ENCODE assay signal across 9 cellular contexts in genomic region chr1:27429029-27429425, GRCh38. TPM values are rescaled to one million over a fixed set of nuclear protein-coding genes. Genes with fewer than 3 reads are reported as not detected.
DNase-seq lines count a peak whose midpoint lies in the region; ATAC-seq and TF ChIP-seq lines count a peak whose summit lies in the region.
"Had no signal": no experiment of that assay in that cellular context is flagged by ENCODE, and none has a peak within 500 bp of the region (broad histone marks: within the 10 kb centered on the region; RNA-seq: fewer than 3 reads in every experiment).

No MANE protein-coding gene starts in this region.

- H3K27me3 Mint-ChIP-seq in HFFc6 (ENCODE audit: insufficient read depth) = no peaks in the 10 kb centered on the region

- peaks cover 78% of the 10 kb centered on the region for H3K79me2 ChIP-seq in hepatocyte
- peaks cover 70% of the 10 kb centered on the region for H3K79me2 ChIP-seq in smooth muscle cell (ENCODE audit: low read depth)

- peak overlapping the region; percentile 89; the same call in 1 of the 2 replicates for H3K27ac Mint-ChIP-seq in HFFc6
- H3K27ac Mint-ChIP-seq in activated naive CD4-positive, alpha-beta T cell treated with anti-CD3 and anti-CD28 coated beads, Interleukin-2, amount 50 U/mL, for 72 hours = peak overlapping the region; percentile 82 to 97

- CTCF ChIA-PET in HEK293T (lab: Yijun Ruan, JAX) = no interaction called here

- no peak for TF ChIP-seq CTCF in HFFc6 (IDR thresholded peaks at IDR 0.05)
- TF ChIP-seq CTCF in hepatocyte (IDR thresholded peaks at IDR 0.05; ENCODE audit: poor library complexity) = no peak
- no peak for TF ChIP-seq CTCF in smooth muscle cell (IDR thresholded peaks at IDR 0.05; ENCODE audit: borderline replicate concordance, insufficient read depth, poor library complexity, severe bottlenecking)

- peak overlapping the region; percentile 64 for H3K4me2 ChIP-seq in hepatocyte
- no peak overlapping the region for H3K4me2 ChIP-seq in smooth muscle cell

- peaks cover 38% of the 10 kb centered on the region for H3K4me1 ChIP-seq in hepatocyte (ENCODE audit: insufficient read depth)
- H3K4me1 ChIP-seq in smooth muscle cell (ENCODE audit: low read depth) = peaks cover 9% of the 10 kb centered on the region

- H2AFZ ChIP-seq in hepatocyte (no peak overlapping the region), smooth muscle cell (ENCODE audit: low read depth) (no peak overlapping the region)

- H3K9me3 ChIP-seq in hepatocyte (ENCODE audit: low read depth) = no peaks in the 10 kb centered on the region
- H3K9me3 ChIP-seq in smooth muscle cell (replicated peaks; ENCODE audit: low read depth) = no peaks in the 10 kb centered on the region

- no peaks in the 10 kb centered on the region for H3F3A ChIP-seq in smooth muscle cell (ENCODE audit: low read depth)

- H3K36me3 Mint-ChIP-seq in HFFc6 (ENCODE audit: low read depth) = no peaks in the 10 kb centered on the region
- H3K36me3 Mint-ChIP-seq in activated naive CD4-positive, alpha-beta T cell treated with anti-CD3 and anti-CD28 coated beads, Interleukin-2, amount 50 U/mL, for 72 hours = peaks cover 0 to 20% of the 10 kb centered on the region in 2 donors

- peak; percentile 23 to 38 for ATAC-seq in activated naive CD4-positive, alpha-beta T cell treated with anti-CD3 and anti-CD28 coated beads, Interleukin-2, amount 50 U/mL, for 72 hours
- no peak for ATAC-seq in GM21447 (IDR thresholded peaks at IDR 0.05; ENCODE audit: unreplicated experiment)

- H3K27ac ChIP-seq in hepatocyte (peak overlapping the region; percentile 76), smooth muscle cell (ENCODE audit: low read depth) (peak overlapping the region; percentile 71)

- H3K4me3 ChIP-seq in hepatocyte (no peak overlapping the region), smooth muscle cell (no peak overlapping the region)

- H4K20me1 ChIP-seq in hepatocyte (ENCODE audit: insufficient read depth, poor library complexity, severe bottlenecking) = peaks cover 23% of the 10 kb centered on the region
- H4K20me1 ChIP-seq in smooth muscle cell (ENCODE audit: low read depth) = peaks cover 85% of the 10 kb centered on the region

- H3K9ac ChIP-seq in smooth muscle cell (ENCODE audit: low read depth) = no peak overlapping the region

- peaks cover 45% of the 10 kb centered on the region for H3K4me1 Mint-ChIP-seq in HFFc6 (ENCODE audit: low read depth)

- H3K9me3 Mint-ChIP-seq in HFFc6 = no peaks in the 10 kb centered on the region
- no peaks in the 10 kb centered on the region for H3K9me3 Mint-ChIP-seq in activated naive CD4-positive, alpha-beta T cell treated with anti-CD3 and anti-CD28 coated beads, Interleukin-2, amount 50 U/mL, for 72 hours

- DNase-seq in HFFc6 (no peak), hepatocyte (ENCODE audit: low spot score) (no peak), smooth muscle cell (lab: John Stamatoyannopoulos, UW; ENCODE audit: unreplicated experiment) (no peak), HEK293T (ENCODE audit: extremely low spot score) (no peak), 8988T (no peak), NCI-H1694 treated with DMSO at 0.1 percent for 48 hours (lab: John Stamatoyannopoulos, UW) (no peak)
- no peak for DNase-seq in activated naive CD4-positive, alpha-beta T cell treated with anti-CD3 and anti-CD28 coated beads, Interleukin-2, amount 50 U/mL, for 72 hours (ENCODE audit: low spot score in 2 of 2)

- 43% methylated on average over 2 of the region's 2 CpGs for WGBS in hepatocyte (ENCODE audit: low lambda C conversion rate, missing lambda C conversion rate)
- 45% methylated on average over 2 of the region's 2 CpGs for WGBS in smooth muscle cell (ENCODE audit: low lambda C conversion rate)

- no peaks in the 10 kb centered on the region for H3K9me2 ChIP-seq in hepatocyte (replicated peaks; ENCODE audit: insufficient read depth)

- H3K27me3 ChIP-seq in hepatocyte (no peaks in the 10 kb centered on the region), smooth muscle cell (ENCODE audit: low read depth) (no peaks in the 10 kb centered on the region)

- POLR2A ChIA-PET in HEK293T (lab: Yijun Ruan, JAX) = interaction anchor here (0.6 kb wide), 1 partner anchor 171 kb away, joined by 3 read pairs; no protein-coding TSS in a partner anchor

- H3K36me3 ChIP-seq in hepatocyte (replicated peaks; ENCODE audit: insufficient read depth, low read depth) (no peaks in the 10 kb centered on the region), smooth muscle cell (ENCODE audit: low read depth) (no peaks in the 10 kb centered on the region)

- H3K4me3 Mint-ChIP-seq in HFFc6 = peak overlapping the region; percentile 74

TF ChIP-seq in HEK293T, 16 proteins besides CTCF, POLR2A, EP300 and RAD21:
- no peak for TF ChIP-seq TARDBP (IDR thresholded peaks at IDR 0.05)
- no peak for TF ChIP-seq NFRKB (IDR thresholded peaks at IDR 0.05)
- no peak for TF ChIP-seq BHLHE40 (IDR thresholded peaks at IDR 0.05; ENCODE audit: borderline replicate concordance)
- no peak for TF ChIP-seq CTBP1 (IDR thresholded peaks at IDR 0.05; ENCODE audit: borderline replicate concordance)
- TF ChIP-seq LEF1 (IDR thresholded peaks at IDR 0.05; ENCODE audit: borderline replicate concordance) = no peak
- TF ChIP-seq PKNOX1 (IDR thresholded peaks at IDR 0.05) = no peak
- TF ChIP-seq FOXK2 (IDR thresholded peaks at IDR 0.05) = no peak
- TF ChIP-seq HDGF (IDR thresholded peaks at IDR 0.05; ENCODE audit: borderline replicate concordance) = no peak
- no peak for TF ChIP-seq FOXM1 (IDR thresholded peaks at IDR 0.05; ENCODE audit: borderline replicate concordance)
- no peak for TF ChIP-seq ARNT (IDR thresholded peaks at IDR 0.05)
- TF ChIP-seq L3MBTL2 (conservative IDR thresholded peaks at IDR 0.05) = no peak
- TF ChIP-seq SUZ12 (IDR thresholded peaks at IDR 0.05) = no peak

RNA-seq across cellular contexts. Expression of gene GPR3, which starts 36.6 kb away (rescaled TPM):
- 1 to 10 TPM; 2.3 to 3.3 (median 2.9) TPM for total RNA-seq in HFFc6 (2021; fragmentation: NEBNext Ultra II Directional; extraction: Animal tissue kit (Norgen Biotek cat#: 25700))
- under 1 TPM; 0.25 to 0.72 TPM for total RNA-seq in activated naive CD4-positive, alpha-beta T cell treated with anti-CD3 and anti-CD28 coated beads, Interleukin-2, amount 50 U/mL, for 72 hours
- total RNA-seq in hepatocyte (0.32 and 0.47 TPM in 2 replicates), smooth muscle cell (2.7 and 3.9 TPM in 2 replicates)
- polyA plus RNA-seq in hepatocyte (1.5 and 2.2 TPM in 2 replicates), smooth muscle cell (3.9 and 4.0 TPM in 2 replicates)

RNA-seq across cellular contexts. Expression of gene CD164L2, which starts 45.9 kb away (rescaled TPM):
- total RNA-seq in HFFc6 (2021; fragmentation: NEBNext Ultra II Directional; extraction: Animal tissue kit (Norgen Biotek cat#: 25700)) = not detected
- total RNA-seq in activated naive CD4-positive, alpha-beta T cell treated with anti-CD3 and anti-CD28 coated beads, Interleukin-2, amount 50 U/mL, for 72 hours = not detected
- total RNA-seq in hepatocyte = not detected in 2 replicates
- 0.19 TPM in 1 of 2 replicates, not detected in the other for polyA plus RNA-seq in hepatocyte
- 0.09 and 0.31 TPM in 2 replicates for total RNA-seq in smooth muscle cell
- polyA plus RNA-seq in smooth muscle cell = 0.45 TPM in 1 of 2 replicates, not detected in the other
- total RNA-seq: RPMI7951 had no signal

RNA-seq across cellular contexts. Expression of gene FCN3, which starts 54.4 kb away (rescaled TPM):
- total RNA-seq in HFFc6 (2021; fragmentation: NEBNext Ultra II Directional; extraction: Animal tissue kit (Norgen Biotek cat#: 25700)) = not detected
- not detected for total RNA-seq in activated naive CD4-positive, alpha-beta T cell treated with anti-CD3 and anti-CD28 coated beads, Interleukin-2, amount 50 U/mL, for 72 hours
- not detected in 2 replicates for total RNA-seq in hepatocyte
- polyA plus RNA-seq in hepatocyte = not detected in 2 replicates
- total RNA-seq in smooth muscle cell = not detected in 2 replicates
- 0.69 TPM in 1 of 2 replicates, not detected in the other for polyA plus RNA-seq in smooth muscle cell
- total RNA-seq: RPMI7951 had no signal
